35 cellular contexts compared by ENCODE assay signal in genomic region chr7:149792220-149792595, GRCh38. TPM values are rescaled to one million over a fixed set of nuclear protein-coding genes. Genes with fewer than 3 reads are reported as not detected.
"Had no signal": no experiment of that assay in that cellular context is flagged by ENCODE, and none has a peak within 500 bp of the region (broad histone marks: within the 10 kb centered on the region; RNA-seq: fewer than 3 reads in every experiment).

No MANE protein-coding gene starts in this region.

- H3K4me3 ChIP-seq: adrenal gland, body of pancreas, breast epithelium had no signal

- ATAC-seq: activated CD8-positive, alpha-beta T cell treated with anti-CD3 and anti-CD28 coated beads for 36 hours; activated naive CD4-positive, alpha-beta T cell treated with anti-CD3 and anti-CD28 coated beads, Interleukin-2, amount 50 U/mL, for 72 hours; activated T-cell treated with anti-CD3 and anti-CD28 coated beads, Interleukin-2, amount 50 U/mL, for 4 hours; activated T-cell treated with anti-CD3 and anti-CD28 coated beads, Interleukin-2, amount 50 U/mL, for 72 hours; activated T-helper 17 cell treated with anti-CD3 and anti-CD28 coated beads, Interleukin-2, amount 50 U/mL, for 72 hours; body of pancreas had no signal

- H3K4me1 ChIP-seq: breast epithelium had no signal

- FAIRE-seq: astrocyte, TTC549 had no signal

- H3K9me3 ChIP-seq: adrenal gland, body of pancreas, breast epithelium had no signal

- H3K27me3 ChIP-seq: body of pancreas had no signal

- H3K36me3 ChIP-seq: adrenal gland, brain microvascular endothelial cell, breast epithelium had no signal

- DNase-seq: activated B cell treated with CpG ODN at 0.5 μM for 24 hours; activated CD4-positive, alpha-beta memory T cell treated with anti-CD3 and anti-CD28 coated beads for 36 hours; activated CD4-positive, alpha-beta T cell treated with anti-CD3 and anti-CD28 coated beads for 4 hours; activated CD4-positive, alpha-beta T cell treated with anti-CD3 and anti-CD28 coated beads, Interleukin-2, amount 10 ng/mL, durations not matched to agents 24 days and 14 days; activated CD4-positive, alpha-beta T cell treated with anti-CD3 and anti-CD28 coated beads, Interleukin-2, amount 50 U/mL, for 1 hour; activated CD4-positive, alpha-beta T cell treated with anti-CD3 and anti-CD28 coated beads, Interleukin-2, amount 50 U/mL, for 4 hours; activated CD4-positive, CD25-positive, alpha-beta regulatory T cell treated with anti-CD3 and anti-CD28 coated beads, Interleukin-2, amount 50 U/mL, for 72 hours; activated CD8-positive, alpha-beta memory T cell treated with anti-CD3 and anti-CD28 coated beads, Interleukin-2, amount 50 U/mL, for 4 hours; activated CD8-positive, alpha-beta T cell treated with anti-CD3 and anti-CD28 coated beads for 36 hours; activated effector memory CD4-positive, alpha-beta T cell treated with anti-CD3 and anti-CD28 coated beads, Interleukin-2, amount 50 U/mL, for 16 hours; activated gamma-delta T cell treated with Interleukin-2 at 50 U/mL for 16 hours; activated naive CD4-positive, alpha-beta T cell; activated naive CD4-positive, alpha-beta T cell treated with anti-CD3 and anti-CD28 coated beads for 36 hours; activated naive CD4-positive, alpha-beta T cell treated with anti-CD3 and anti-CD28 coated beads, Interleukin-2, amount 50 U/mL, for 16 hours; activated naive CD8-positive, alpha-beta T cell treated with anti-CD3 and anti-CD28 coated beads for 36 hours; activated T-cell treated with anti-CD3 and anti-CD28 coated beads for 4 hours; activated T-cell treated with anti-CD3 and anti-CD28 coated beads, Interleukin-2, amount 50 U/mL, for 1 hour; activated T-cell treated with anti-CD3 and anti-CD28 coated beads, Interleukin-2, amount 50 U/mL, for 4 hours; activated T-cell treated with anti-CD3 and anti-CD28 coated beads, Interleukin-2, amount 50 U/mL, for 72 hours; adrenal gland; amniotic stem cell; aorta; body of pancreas; brain microvascular endothelial cell; central memory CD4-positive, alpha-beta T cell; T-helper 1 cell; T-helper 2 cell; T-helper 9 cell had no signal

- H3K27ac ChIP-seq: adrenal gland, body of pancreas, brain microvascular endothelial cell, breast epithelium, VCaP had no signal

RNA-seq across cellular contexts. Expression of gene ZNF467, which starts 18.8 kb away (rescaled TPM):
- total RNA-seq: activated CD8-positive, alpha-beta memory T cell treated with anti-CD3 and anti-CD28 coated beads for 36 hours had no signal
